In the genomic region with DNA sequence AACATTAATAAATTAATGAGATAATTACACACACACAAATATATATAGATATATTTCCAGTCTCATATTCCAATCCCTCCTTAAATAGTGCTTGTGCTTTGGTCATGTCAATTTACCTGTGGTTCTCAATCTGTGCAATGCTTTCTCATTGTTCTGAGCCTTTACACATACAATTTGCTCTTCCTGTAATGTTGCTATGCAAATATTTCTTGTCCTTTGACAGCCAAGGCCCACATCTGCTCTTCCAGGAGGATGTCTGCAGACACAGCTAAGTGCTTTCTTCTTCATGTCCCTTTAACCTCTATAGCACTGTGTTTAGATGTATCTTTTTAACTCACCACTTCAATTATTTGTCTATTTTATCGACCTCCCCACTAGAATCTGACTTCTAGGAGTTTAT, we compare ENCODE assay signal across 17 cellular contexts.
DNase-seq lines count a peak whose midpoint lies in the region; ATAC-seq and TF ChIP-seq lines count a peak whose summit lies in the region.
"Had no signal": no experiment of that assay in that cellular context is flagged by ENCODE, and none has a peak within 500 bp of the region (broad histone marks: within the 10 kb centered on the region; RNA-seq: fewer than 3 reads in every experiment).

No MANE protein-coding gene starts in this region.

- H4K20me1 ChIP-seq in DOHH2 (ENCODE audit: control insufficient read depth, insufficient read depth, low read depth, low read length), result no peaks in the 10 kb centered on the region

- no peaks in the 10 kb centered on the region for H3K36me3 ChIP-seq in DOHH2 (ENCODE audit: control insufficient read depth, low read length)
- H3K36me3 ChIP-seq: left ventricle myocardium inferior, vagina had no signal

- no peak overlapping the region for H3K27ac ChIP-seq in DOHH2 (ENCODE audit: low read depth, low read length)
- H3K27ac ChIP-seq: left ventricle myocardium inferior, vagina had no signal

- H3K4me1 ChIP-seq in DOHH2 (ENCODE audit: control insufficient read depth, low read length), result peaks cover 30% of the 10 kb centered on the region
- H3K4me1 ChIP-seq: Caco-2, left ventricle myocardium inferior, vagina had no signal

- H3K4me2 ChIP-seq in DOHH2 (ENCODE audit: low read length), result peak overlapping the region; percentile 26
- H3K4me2 ChIP-seq: SK-N-SH had no signal

- H3K27me3 ChIP-seq in DOHH2 (ENCODE audit: control insufficient read depth, low read length), result no peaks in the 10 kb centered on the region
- H3K27me3 ChIP-seq: vagina had no signal

- H3F3A ChIP-seq in DOHH2 (ENCODE audit: control insufficient read depth, insufficient read depth), result no peaks in the 10 kb centered on the region

- ATAC-seq in GM19324 (IDR thresholded peaks at IDR 0.05; ENCODE audit: low FRiP score, unreplicated experiment), result peak; percentile 74
- ATAC-seq in HG02642 (IDR thresholded peaks at IDR 0.05; ENCODE audit: poor library complexity, unreplicated experiment), result peak; percentile 57
- ATAC-seq in HG03460 (IDR thresholded peaks at IDR 0.05; ENCODE audit: unreplicated experiment), result peak; percentile 69
- ATAC-seq: stimulated activated effector memory CD8-positive, alpha-beta T cell treated with anti-CD3 and anti-CD28 coated beads, Interleukin-12 subunit alpha, Interleukin-12 subunit beta, amount 100 ng/mL, for 72 hours had no signal

- no peak for DNase-seq in SHP77 (lab: John Stamatoyannopoulos, UW)
- no peak for DNase-seq in midbrain (lab: John Stamatoyannopoulos, UW)
- DNase-seq in globus pallidus (ENCODE audit: low spot score), result no peak
- no peak for DNase-seq in GM13977 (ENCODE audit: low spot score)
- DNase-seq: amniotic stem cell; Caco-2; hippocampal formation; left ventricle myocardium inferior; NCI-H2107; SK-N-SH; stimulated activated CD4-positive, alpha-beta T cell treated with anti-CD3 and anti-CD28 coated beads, Interleukin-2, amount 100 ng/mL, for 48 hours had no signal

- in situ Hi-C loops in GM13977 (cut with MboI; ENCODE audit: low pct_unique_long_range_greater_than_20kb, low sequenced_read_pairs, unreplicated experiment), result no loop called here

- H3K4me3 ChIP-seq in DOHH2 (ENCODE audit: low read length), result no peak overlapping the region
- H3K4me3 ChIP-seq: left ventricle myocardium inferior, vagina had no signal

- H3K9me3 ChIP-seq in DOHH2 (ENCODE audit: control insufficient read depth, insufficient read depth, low read length), result no peaks in the 10 kb centered on the region
- H3K9me3 ChIP-seq: Caco-2, left ventricle myocardium inferior, SK-N-SH, vagina had no signal

- TF ChIP-seq CTCF in DOHH2 (IDR thresholded peaks at IDR 0.05; ENCODE audit: low read depth, low read length, poor library complexity, severe bottlenecking), result no peak
- no peak for TF ChIP-seq CTCF in GM13977 (IDR thresholded peaks at IDR 0.05; ENCODE audit: extremely low read depth, insufficient read depth, missing control alignments)

- H3K79me2 ChIP-seq in DOHH2 (ENCODE audit: control insufficient read depth, low read length), result no peaks in the 10 kb centered on the region

- H3K9me2 ChIP-seq in DOHH2 (replicated peaks; ENCODE audit: control insufficient read depth, low read length), result no peaks in the 10 kb centered on the region
- H3K9me2 ChIP-seq: SK-N-SH had no signal
